8 cellular contexts compared by ENCODE assay signal in genomic region chr1:107782192-107782845, GRCh38.
DNase-seq lines count a peak whose midpoint lies in the region; ATAC-seq and TF ChIP-seq lines count a peak whose summit lies in the region.

No MANE protein-coding gene starts in this region.

- TF ChIP-seq EP300 in gastroesophageal sphincter (IDR thresholded peaks at IDR 0.05): no peak

- intact Hi-C loops in prostate gland (cut with DNase I): loop anchor here (1.0 kb wide), 1 partner anchor 343 kb away; no protein-coding TSS in a partner anchor

- no peak for ATAC-seq in gastroesophageal sphincter
- ATAC-seq in GM21786 (IDR thresholded peaks at IDR 0.05; ENCODE audit: unreplicated experiment): no peak
- no peak for ATAC-seq in HG02642 (IDR thresholded peaks at IDR 0.05; ENCODE audit: poor library complexity, unreplicated experiment)

- 9 to 38% methylated on average over 6 of the region's 6 CpGs for WGBS in gastroesophageal sphincter (ENCODE audit: low coverage in 1 of 2), 2 donors
- WGBS in prostate gland: 6% methylated on average over 6 of the region's 6 CpGs

- H3K4me3 ChIP-seq in GM12875 (ENCODE audit: low read depth, low read length) (no peak overlapping the region), gastroesophageal sphincter (no peak overlapping the region), prostate gland (no peak overlapping the region)

- H3K27me3 ChIP-seq in gastroesophageal sphincter (no peaks in the 10 kb centered on the region), prostate gland (replicated peaks; ENCODE audit: insufficient read depth) (no peaks in the 10 kb centered on the region)

- H3K4me1 ChIP-seq in gastroesophageal sphincter (no peaks in the 10 kb centered on the region), prostate gland (replicated peaks) (peaks cover 7% of the 10 kb centered on the region)

- H3K27ac ChIP-seq in C4-2B (no peak overlapping the region), gastroesophageal sphincter (no peak overlapping the region), prostate gland (peak overlapping the region; percentile 69 to 75)

- TF ChIP-seq POLR2A in gastroesophageal sphincter (IDR thresholded peaks at IDR 0.05) (no peak), prostate gland (IDR thresholded peaks at IDR 0.05) (no peak)

- TF ChIP-seq CTCF in C4-2B (conservative IDR thresholded peaks at IDR 0.05) (peak; percentile 83), GM12875 (IDR thresholded peaks at IDR 0.05; ENCODE audit: borderline replicate concordance, insufficient read depth, low read depth, low read length) (peak; percentile 20; the same call in 1 of the 2 replicates), gastroesophageal sphincter (IDR thresholded peaks at IDR 0.05) (peak; percentile 40 to 73 (median 68)), prostate gland (IDR thresholded peaks at IDR 0.05) (peak; percentile 64 to 94 (median 86))

- DNase-seq in NCI-H2171 (lab: John Stamatoyannopoulos, UW): peak; percentile 38
- DNase-seq in activated CD4-positive, alpha-beta T cell treated with anti-CD3 and anti-CD28 coated beads, Interleukin-2, amount 50 U/mL, for 4 hours: peak; percentile 14 to 18
- DNase-seq in prostate gland (ENCODE audit: low spot score): peak; percentile 57

- H3K36me3 ChIP-seq in gastroesophageal sphincter (no peaks in the 10 kb centered on the region), prostate gland (no peaks in the 10 kb centered on the region)

- H3K9me3 ChIP-seq in gastroesophageal sphincter: no peaks in the 10 kb centered on the region
- H3K9me3 ChIP-seq in prostate gland: no peaks in the 10 kb centered on the region

Comparison
In these comparisons a context has a peak if more than half of its experiments do, and no peak if none do; other contexts are left out.
1. H3K27ac ChIP-seq: peak in prostate gland (2 of 2); none in C4-2B (single experiment) and gastroesophageal sphincter (0 of 4).
2. CTCF ChIP-seq: peak in every context shown above with its lines; median percentile 86 in prostate gland; 83 in C4-2B; 68 in gastroesophageal sphincter; 20 in GM12875.
3. Peak in every context shown above with its lines, with median percentiles within 50 percentile points of each other: DNase-seq.